Comparison of ENCODE assay signal across 31 cellular contexts in the genomic region with DNA sequence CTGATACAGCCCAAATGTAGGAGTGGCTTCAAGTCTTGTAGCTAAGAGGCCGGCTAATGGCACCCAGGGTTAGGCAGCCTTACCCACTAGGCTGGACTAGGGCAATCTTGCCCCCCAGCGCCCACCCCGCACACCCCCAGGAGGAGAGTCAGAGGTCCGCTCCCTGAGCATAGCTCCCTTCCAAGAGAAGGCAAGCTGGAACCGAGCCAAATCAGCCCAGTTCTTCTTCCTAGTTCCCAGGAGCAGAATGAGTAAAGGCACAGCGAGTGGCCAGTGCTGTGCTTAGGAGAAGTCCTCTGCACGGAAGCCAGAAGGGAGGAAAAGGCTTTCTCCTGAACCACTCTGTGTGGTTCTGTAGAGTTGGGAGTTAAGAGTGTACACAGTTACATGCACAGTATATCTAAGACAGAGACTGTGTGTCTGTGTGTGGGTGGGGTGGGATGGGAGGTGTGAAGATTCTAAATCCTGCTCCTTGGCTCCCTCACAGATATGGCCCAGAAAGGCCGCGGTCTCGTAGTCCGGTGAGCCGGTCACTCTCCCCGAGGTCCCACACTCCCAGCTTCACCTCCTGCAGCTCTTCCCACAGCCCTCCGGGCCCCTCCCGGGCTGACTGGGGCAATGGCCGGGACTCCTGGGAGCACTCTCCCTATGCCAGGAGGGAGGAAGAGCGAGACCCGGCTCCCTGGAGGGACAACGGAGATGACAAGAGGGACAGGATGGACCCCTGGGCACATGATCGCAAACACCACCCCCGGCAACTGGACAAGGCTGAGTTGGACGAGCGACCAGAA. TPM values are rescaled to one million over a fixed set of nuclear protein-coding genes. Genes with fewer than 3 reads are reported as not detected.
DNase-seq lines count a peak whose midpoint lies in the region; ATAC-seq and TF ChIP-seq lines count a peak whose summit lies in the region.
"Had no signal": no experiment of that assay in that cellular context is flagged by ENCODE, and none has a peak within 500 bp of the region (broad histone marks: within the 10 kb centered on the region; RNA-seq: fewer than 3 reads in every experiment).

No MANE protein-coding gene starts in this region.

- no peak overlapping the region for H3K4me3 Mint-ChIP-seq in activated naive CD4-positive, alpha-beta T cell treated with anti-CD3 and anti-CD28 coated beads, Interleukin-2, amount 50 U/mL, for 24 hours
- no peak overlapping the region for H3K4me3 Mint-ChIP-seq in activated naive CD4-positive, alpha-beta T cell treated with anti-CD3 and anti-CD28 coated beads for 36 hours
- H3K4me3 Mint-ChIP-seq: activated CD4-positive, alpha-beta T cell treated with anti-CD3 and anti-CD28 coated beads, Interleukin-2, amount 10 ng/mL, durations not matched to agents 7 days and 5 days; activated naive CD8-positive, alpha-beta T cell treated with anti-CD3 and anti-CD28 coated beads, Interleukin-2, amount 10 ng/mL, durations not matched to agents 7 days and 5 days; CD4-positive, alpha-beta T cell; central memory CD8-positive, alpha-beta T cell; mesothelial cell of epicardium; naive thymus-derived CD4-positive, alpha-beta T cell; stimulated activated naive B cell treated with anti-CD40 and anti-IgM and Interleukin-4, amounts not matched to agents 10 μg/mL and 1 μg/mL and 100 μg/mL, for 72 hours had no signal

- no peak overlapping the region for H3K4me3 ChIP-seq in fibroblast of mammary gland (ENCODE audit: control insufficient read depth, low read depth, low read length)
- H3K4me3 ChIP-seq in right lobe of liver: no peak overlapping the region
- H3K4me3 ChIP-seq: ascending aorta, prostate gland, suprapubic skin had no signal

- no peaks in the 10 kb centered on the region for H3K9me3 ChIP-seq in right lobe of liver
- H3K9me3 ChIP-seq: ascending aorta, prostate gland, suprapubic skin had no signal

- H3K4me1 Mint-ChIP-seq in activated naive CD4-positive, alpha-beta T cell treated with anti-CD3 and anti-CD28 coated beads, Interleukin-2, amount 50 U/mL, for 24 hours: peaks cover 29% of the 10 kb centered on the region
- H3K4me1 Mint-ChIP-seq in activated naive CD4-positive, alpha-beta T cell treated with anti-CD3 and anti-CD28 coated beads for 36 hours (ENCODE audit: low read depth): peaks cover 24% of the 10 kb centered on the region
- H3K4me1 Mint-ChIP-seq: mesothelial cell of epicardium had no signal

- no peaks in the 10 kb centered on the region for H3K36me3 Mint-ChIP-seq in activated naive CD4-positive, alpha-beta T cell treated with anti-CD3 and anti-CD28 coated beads, Interleukin-2, amount 50 U/mL, for 24 hours
- H3K36me3 Mint-ChIP-seq in activated naive CD4-positive, alpha-beta T cell treated with anti-CD3 and anti-CD28 coated beads for 36 hours (ENCODE audit: low read depth): no peaks in the 10 kb centered on the region
- H3K36me3 Mint-ChIP-seq: activated naive CD8-positive, alpha-beta T cell treated with anti-CD3 and anti-CD28 coated beads, Interleukin-2, amount 10 ng/mL, durations not matched to agents 7 days and 5 days; naive thymus-derived CD4-positive, alpha-beta T cell; stimulated activated naive B cell treated with anti-CD40 and anti-IgM and Interleukin-4, amounts not matched to agents 10 μg/mL and 1 μg/mL and 100 μg/mL, for 72 hours had no signal

- DNase-seq in activated naive CD4-positive, alpha-beta T cell treated with anti-CD3 and anti-CD28 coated beads for 36 hours: no peak
- DNase-seq in fibroblast of mammary gland (ENCODE audit: low read depth) (peak; percentile 28), right lobe of liver (peak in 2 of 3 donors; percentile 42 to 62), NCI-H2227 treated with DMSO at 0.1 percent for 48 hours (lab: John Stamatoyannopoulos, UW) (no peak), AG08395 (ENCODE audit: low spot score) (no peak), RKO (ENCODE audit: low spot score) (no peak)
- no peak for DNase-seq in activated CD4-positive, CD25-positive, alpha-beta regulatory T cell treated with anti-CD3 and anti-CD28 coated beads, Interleukin-2, amount 50 U/mL, for 72 hours
- DNase-seq: activated CD4-positive, alpha-beta T cell treated with anti-CD3 and anti-CD28 coated beads, Interleukin-2, amount 10 ng/mL, durations not matched to agents 7 days and 5 days; activated effector memory CD4-positive, alpha-beta T cell treated with Interleukin-2 at 50 U/mL for 16 hours; activated naive CD8-positive, alpha-beta T cell treated with anti-CD3 and anti-CD28 coated beads, Interleukin-2, amount 10 ng/mL, durations not matched to agents 7 days and 5 days; activated T-cell treated with anti-CD3 and anti-CD28 coated beads, Interleukin-2, amount 50 U/mL, for 1 hour; CD4-positive, alpha-beta T cell; dermis blood vessel endothelial cell; foreskin fibroblast; H7; MM.1S; naive thymus-derived CD4-positive, alpha-beta T cell; NCI-H1105 treated with DMSO at 0.1 percent for 48 hours; NCI-H2029 treated with DMSO at 0.1 percent for 48 hours; NCI-H446; NCI-H774; occipital lobe; RPMI8226; stimulated activated naive B cell treated with anti-CD40 and anti-IgM and Interleukin-4, amounts not matched to agents 10 μg/mL and 1 μg/mL and 100 μg/mL, for 72 hours had no signal

- no peaks in the 10 kb centered on the region for H3K27me3 Mint-ChIP-seq in activated naive CD4-positive, alpha-beta T cell treated with anti-CD3 and anti-CD28 coated beads, Interleukin-2, amount 50 U/mL, for 24 hours
- no peaks in the 10 kb centered on the region for H3K27me3 Mint-ChIP-seq in activated naive CD4-positive, alpha-beta T cell treated with anti-CD3 and anti-CD28 coated beads for 36 hours (ENCODE audit: low read depth)
- H3K27me3 Mint-ChIP-seq: activated CD4-positive, alpha-beta T cell treated with anti-CD3 and anti-CD28 coated beads, Interleukin-2, amount 10 ng/mL, durations not matched to agents 7 days and 5 days; activated naive CD8-positive, alpha-beta T cell treated with anti-CD3 and anti-CD28 coated beads, Interleukin-2, amount 10 ng/mL, durations not matched to agents 7 days and 5 days; CD4-positive, alpha-beta T cell; central memory CD8-positive, alpha-beta T cell; naive thymus-derived CD4-positive, alpha-beta T cell; stimulated activated naive B cell treated with anti-CD40 and anti-IgM and Interleukin-4, amounts not matched to agents 10 μg/mL and 1 μg/mL and 100 μg/mL, for 72 hours had no signal

- H3K27me3 ChIP-seq in right lobe of liver: no peaks in the 10 kb centered on the region
- H3K27me3 ChIP-seq: ascending aorta, suprapubic skin had no signal

- WGBS in right lobe of liver (ENCODE audit: insufficient coverage, low coverage, low lambda C conversion rate, missing lambda C conversion rate): 80% methylated on average over 8 of the region's 23 CpGs

- ATAC-seq in right lobe of liver: peak in 2 of 4 donors; percentile 24
- ATAC-seq: esophagus mucosa; naive thymus-derived CD4-positive, alpha-beta T cell; stimulated activated naive B cell treated with anti-CD40 and anti-IgM and Interleukin-4, amounts not matched to agents 10 μg/mL and 1 μg/mL and 100 μg/mL, for 72 hours had no signal

- TF ChIP-seq POLR2A in right lobe of liver (IDR thresholded peaks at IDR 0.05): no peak

- no peak overlapping the region for H3K27ac ChIP-seq in right lobe of liver
- H3K27ac ChIP-seq: ascending aorta, prostate gland, suprapubic skin had no signal

- no peaks in the 10 kb centered on the region for H3K36me3 ChIP-seq in right lobe of liver
- H3K36me3 ChIP-seq: prostate gland, suprapubic skin had no signal

- no peaks in the 10 kb centered on the region for H3K9me3 Mint-ChIP-seq in activated naive CD4-positive, alpha-beta T cell treated with anti-CD3 and anti-CD28 coated beads, Interleukin-2, amount 50 U/mL, for 24 hours
- no peaks in the 10 kb centered on the region for H3K9me3 Mint-ChIP-seq in activated naive CD4-positive, alpha-beta T cell treated with anti-CD3 and anti-CD28 coated beads for 36 hours
- H3K9me3 Mint-ChIP-seq: activated CD4-positive, alpha-beta T cell treated with anti-CD3 and anti-CD28 coated beads, Interleukin-2, amount 10 ng/mL, durations not matched to agents 7 days and 5 days; activated naive CD8-positive, alpha-beta T cell treated with anti-CD3 and anti-CD28 coated beads, Interleukin-2, amount 10 ng/mL, durations not matched to agents 7 days and 5 days; CD4-positive, alpha-beta T cell; central memory CD8-positive, alpha-beta T cell; mesothelial cell of epicardium; naive thymus-derived CD4-positive, alpha-beta T cell; stimulated activated naive B cell treated with anti-CD40 and anti-IgM and Interleukin-4, amounts not matched to agents 10 μg/mL and 1 μg/mL and 100 μg/mL, for 72 hours had no signal

- H3K27ac Mint-ChIP-seq in activated naive CD4-positive, alpha-beta T cell treated with anti-CD3 and anti-CD28 coated beads, Interleukin-2, amount 50 U/mL, for 24 hours: peak overlapping the region; percentile 46
- no peak overlapping the region for H3K27ac Mint-ChIP-seq in activated naive CD4-positive, alpha-beta T cell treated with anti-CD3 and anti-CD28 coated beads for 36 hours
- H3K27ac Mint-ChIP-seq: activated CD4-positive, alpha-beta T cell treated with anti-CD3 and anti-CD28 coated beads, Interleukin-2, amount 10 ng/mL, durations not matched to agents 7 days and 5 days; activated naive CD8-positive, alpha-beta T cell treated with anti-CD3 and anti-CD28 coated beads, Interleukin-2, amount 10 ng/mL, durations not matched to agents 7 days and 5 days; CD4-positive, alpha-beta T cell; mesothelial cell of epicardium; stimulated activated naive B cell treated with anti-CD40 and anti-IgM and Interleukin-4, amounts not matched to agents 10 μg/mL and 1 μg/mL and 100 μg/mL, for 72 hours had no signal

- intact Hi-C loops in activated naive CD4-positive, alpha-beta T cell treated with anti-CD3 and anti-CD28 coated beads for 36 hours (cut with micrococcal nuclease): no loop called here
- intact Hi-C loops in right lobe of liver (cut with DNase I): no loop called here

- TF ChIP-seq CTCF in fibroblast of mammary gland (conservative IDR thresholded peaks at IDR 0.05; ENCODE audit: control insufficient read depth, insufficient read depth, low read depth, low read length): no peak
- TF ChIP-seq CTCF in right lobe of liver (IDR thresholded peaks at IDR 0.05): no peak

- H3K4me1 ChIP-seq in right lobe of liver: peaks cover 0 to 9% (median 4%) of the 10 kb centered on the region in 4 donors
- H3K4me1 ChIP-seq: ascending aorta, prostate gland had no signal

- CTCF ChIA-PET in activated naive CD4-positive, alpha-beta T cell treated with anti-CD3 and anti-CD28 coated beads for 36 hours (lab: Charles Lee): interaction anchor here (1.2 to 1.4 kb wide), 2 partner anchors 9 to 170 kb away, joined by 3 to 4 read pairs; no protein-coding TSS in a partner anchor

RNA-seq across cellular contexts. Expression of a gene that starts 59.7 kb away (rescaled TPM):
- 100 to 1,000 TPM; 143 to 146 TPM for total RNA-seq in activated naive CD4-positive, alpha-beta T cell treated with anti-CD3 and anti-CD28 coated beads for 36 hours
- 100 to 1,000 TPM in 1 of 6 experiments, 10 to 100 TPM in 5; 10.8 to 105 (median 32.5) TPM for total RNA-seq in right lobe of liver

Comparison
In these comparisons a context has a peak if more than half of its experiments do, and no peak if none do; other contexts are left out.
1. DNase-seq: peak in fibroblast of mammary gland (single experiment) and right lobe of liver (2 of 3); none in activated naive CD4-positive, alpha-beta T cell treated with anti-CD3 and anti-CD28 coated beads for 36 hours (single experiment), NCI-H2227 treated with DMSO at 0.1 percent for 48 hours (single experiment), AG08395 (single experiment), RKO (single experiment) and activated CD4-positive, CD25-positive, alpha-beta regulatory T cell treated with anti-CD3 and anti-CD28 coated beads, Interleukin-2, amount 50 U/mL, for 72 hours (single experiment).